In genomic region chr3:60153221-60153999, GRCh38 we compare ENCODE assay signal across 27 cellular contexts.
"Had no signal": no experiment of that assay in that cellular context is flagged by ENCODE, and none has a peak within 500 bp of the region (broad histone marks: within the 10 kb centered on the region; RNA-seq: fewer than 3 reads in every experiment).

No MANE protein-coding gene starts in this region.

- H3K36me3 Mint-ChIP-seq: naive thymus-derived CD8-positive, alpha-beta T cell; neural progenitor cell; stimulated activated effector memory CD8-positive, alpha-beta T cell treated with anti-CD3 and anti-CD28 coated beads, Interleukin-12 subunit alpha, Interleukin-12 subunit beta, amount 100 ng/mL, for 72 hours; type B pancreatic cell had no signal

- H3K4me1 Mint-ChIP-seq: naive B cell; nephron; stimulated activated effector memory CD8-positive, alpha-beta T cell treated with anti-CD3 and anti-CD28 coated beads, Interleukin-12 subunit alpha, Interleukin-12 subunit beta, amount 100 ng/mL, for 72 hours; stimulated activated naive CD8-positive, alpha-beta T cell treated with anti-CD3 and anti-CD28 coated beads, Interleukin-15, amount 100 ng/mL, for 72 hours had no signal

- H3K4me3 ChIP-seq: neural progenitor cell, pancreas, prostate gland, right lobe of liver, sigmoid colon, suprapubic skin, testis, tibial artery, transverse colon, upper lobe of right lung, uterus had no signal

- H3K9ac ChIP-seq: neural progenitor cell had no signal

- H3K9me3 ChIP-seq: pancreas, prostate gland, right lobe of liver, sigmoid colon, suprapubic skin, testis, tibial artery, transverse colon, upper lobe of right lung, uterus had no signal

- ATAC-seq: naive thymus-derived CD8-positive, alpha-beta T cell; pancreas; right cardiac atrium; right lobe of liver; stimulated activated effector memory CD8-positive, alpha-beta T cell treated with anti-CD3 and anti-CD28 coated beads, Interleukin-12 subunit alpha, Interleukin-12 subunit beta, amount 100 ng/mL, for 72 hours; stimulated activated naive CD8-positive, alpha-beta T cell treated with anti-CD3 and anti-CD28 coated beads, Interleukin-15, amount 100 ng/mL, for 72 hours; stimulated activated naive CD8-positive, alpha-beta T cell treated with anti-CD3 and anti-CD28 coated beads, Interleukin-15, Interleukin-2, amounts not matched to agents 100 U/mL and 50 U/mL, for 24 hours; upper lobe of right lung had no signal

- DNase-seq: naive B cell; naive thymus-derived CD8-positive, alpha-beta T cell; occipital lobe; pancreas; right cardiac atrium; right lobe of liver; sigmoid colon; small intestine; stimulated activated CD4-positive, alpha-beta T cell treated with anti-CD3 and anti-CD28 coated beads, Interleukin-15, amount 100 ng/mL, for 24 hours; stimulated activated CD4-positive, alpha-beta T cell treated with anti-CD3 and anti-CD28 coated beads, Interleukin-2, amount 100 ng/mL, for 24 hours; stimulated activated CD4-positive, alpha-beta T cell treated with anti-CD3 and anti-CD28 coated beads, Interleukin-2, amount 100 ng/mL, for 48 hours; stimulated activated CD4-positive, alpha-beta T cell treated with anti-CD3 and anti-CD28 coated beads, Interleukin-4, amount 100 ng/mL, for 24 hours; stimulated activated naive CD4-positive, alpha-beta T cell; stimulated activated naive CD8-positive, alpha-beta T cell treated with anti-CD3 and anti-CD28 coated beads, Interleukin-15, amount 100 ng/mL, for 72 hours; stimulated activated naive CD8-positive, alpha-beta T cell treated with anti-CD3 and anti-CD28 coated beads, Interleukin-15, Interleukin-2, amounts not matched to agents 100 U/mL and 50 U/mL, for 24 hours; substantia nigra; testis; tibial artery; transverse colon; upper lobe of right lung; uterus had no signal

- H3K36me3 ChIP-seq: neural progenitor cell, pancreas, prostate gland, right lobe of liver, sigmoid colon, suprapubic skin, tibial artery, transverse colon, upper lobe of right lung, uterus had no signal

- H3K27ac ChIP-seq: neural progenitor cell, pancreas, prostate gland, right lobe of liver, sigmoid colon, suprapubic skin, testis, tibial artery, transverse colon, upper lobe of right lung, uterus had no signal

- H2AFZ ChIP-seq: neural progenitor cell had no signal

- H3K4me3 Mint-ChIP-seq: naive thymus-derived CD8-positive, alpha-beta T cell; nephron; neural progenitor cell; stimulated activated effector memory CD8-positive, alpha-beta T cell treated with anti-CD3 and anti-CD28 coated beads, Interleukin-12 subunit alpha, Interleukin-12 subunit beta, amount 100 ng/mL, for 72 hours; stimulated activated naive CD8-positive, alpha-beta T cell treated with anti-CD3 and anti-CD28 coated beads, Interleukin-15, amount 100 ng/mL, for 72 hours; type B pancreatic cell had no signal

- H3K27ac Mint-ChIP-seq: naive thymus-derived CD8-positive, alpha-beta T cell; nephron; neural progenitor cell; stimulated activated effector memory CD8-positive, alpha-beta T cell treated with anti-CD3 and anti-CD28 coated beads, Interleukin-12 subunit alpha, Interleukin-12 subunit beta, amount 100 ng/mL, for 72 hours; stimulated activated naive CD8-positive, alpha-beta T cell treated with anti-CD3 and anti-CD28 coated beads, Interleukin-15, amount 100 ng/mL, for 72 hours; type B pancreatic cell had no signal

- H3K9me3 Mint-ChIP-seq: nephron; neural progenitor cell; stimulated activated effector memory CD8-positive, alpha-beta T cell treated with anti-CD3 and anti-CD28 coated beads, Interleukin-12 subunit alpha, Interleukin-12 subunit beta, amount 100 ng/mL, for 72 hours; type B pancreatic cell had no signal

- H3K27me3 Mint-ChIP-seq: naive B cell; naive thymus-derived CD8-positive, alpha-beta T cell; stimulated activated naive CD8-positive, alpha-beta T cell treated with anti-CD3 and anti-CD28 coated beads, Interleukin-15, amount 100 ng/mL, for 72 hours; type B pancreatic cell had no signal

- H3K4me1 ChIP-seq: pancreas, prostate gland, right lobe of liver, sigmoid colon, suprapubic skin, testis, tibial artery, transverse colon, upper lobe of right lung, uterus had no signal

- H3K4me2 ChIP-seq: neural progenitor cell had no signal

- FAIRE-seq: pancreas, small intestine had no signal

- H3K27me3 ChIP-seq: neural progenitor cell, pancreas, right lobe of liver, sigmoid colon, suprapubic skin, testis, tibial artery, transverse colon, upper lobe of right lung, uterus had no signal
